ENCODE assay signal across 31 cellular contexts in the genomic region with DNA sequence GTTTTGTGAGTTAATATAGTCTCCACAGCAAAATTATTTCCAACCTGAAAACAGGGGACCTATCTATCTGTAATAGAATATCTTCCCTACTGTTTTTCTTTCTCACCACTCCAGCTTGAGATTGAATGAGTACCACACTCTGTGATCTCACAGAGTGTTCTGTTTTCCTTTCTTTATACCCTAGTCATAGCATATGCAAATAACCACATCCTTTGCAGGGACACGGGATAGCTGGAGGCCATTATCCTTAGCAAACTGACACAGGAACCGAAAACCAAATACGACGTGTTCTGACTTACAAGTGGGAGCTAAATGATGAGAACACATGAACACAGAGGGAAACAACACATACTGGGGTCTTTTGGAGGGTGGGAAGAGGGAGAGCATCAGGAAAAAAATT.
DNase-seq lines count a peak whose midpoint lies in the region; ATAC-seq and TF ChIP-seq lines count a peak whose summit lies in the region.
"Had no signal": no experiment of that assay in that cellular context is flagged by ENCODE, and none has a peak within 500 bp of the region (broad histone marks: within the 10 kb centered on the region; RNA-seq: fewer than 3 reads in every experiment).

No MANE protein-coding gene starts in this region.

- H3K4me1 ChIP-seq in IMR-90 (ENCODE audit: control insufficient read depth, insufficient read depth, low read length) (peaks cover 6% of the 10 kb centered on the region), PC-3 (ENCODE audit: insufficient read depth, low read length) (peaks cover 8% of the 10 kb centered on the region), foreskin keratinocyte (no peaks in the 10 kb centered on the region), right lobe of liver (no peaks in the 10 kb centered on the region)
- H3K4me1 ChIP-seq: BLaER1, testis, vagina had no signal

- no peak overlapping the region; the same call in 1 of the 2 replicates for H4K5ac ChIP-seq in IMR-90 (ENCODE audit: low read depth, low read length)

- TF ChIP-seq RAD21 in IMR-90 (IDR thresholded peaks at IDR 0.05; ENCODE audit: low read length), result no peak

- H2BK5ac ChIP-seq in IMR-90 (ENCODE audit: low read depth, low read length, poor library complexity, severe bottlenecking), result no peak overlapping the region

- no peak overlapping the region for H4K8ac ChIP-seq in IMR-90 (ENCODE audit: low read depth in 2 of 2, low read length in 2 of 2)

- no peak overlapping the region for H3K14ac ChIP-seq in IMR-90 (replicated peaks; ENCODE audit: low read depth, low read length)

- H3K4me2 ChIP-seq in IMR-90 (ENCODE audit: low read depth, low read length) (no peak overlapping the region), PC-3 (ENCODE audit: low read length) (no peak overlapping the region)
- H3K4me2 ChIP-seq: BLaER1, hepatocyte had no signal

- intact Hi-C loops in IMR-90 (cut with micrococcal nuclease), result no loop called here
- intact Hi-C loops in PC-3 (cut with micrococcal nuclease), result no loop called here
- intact Hi-C loops in right lobe of liver (cut with DNase I), result no loop called here

- H3K9me2 ChIP-seq in PC-3 (replicated peaks; ENCODE audit: low read length), result peaks cover 6% of the 10 kb centered on the region; the same call in 1 of the 2 replicates

- H3K79me1 ChIP-seq in IMR-90 (ENCODE audit: low read depth in 1 of 2, low read length in 2 of 2), result peaks cover 7% of the 10 kb centered on the region in 2 experiments; a peak in 3 of 4 replicates

- POLR2A ChIA-PET in IMR-90 (lab: Charles Lee; ENCODE audit: unreplicated experiment) (no interaction called here), PC-3 (lab: Charles Lee; ENCODE audit: unreplicated experiment) (no interaction called here)

- no peaks in the 10 kb centered on the region; the same call in 1 of the 2 replicates for H3K9me1 ChIP-seq in IMR-90 (ENCODE audit: insufficient read depth, low read length)

- no peaks in the 10 kb centered on the region for H3K79me2 ChIP-seq in PC-3 (ENCODE audit: low read length)
- H3K79me2 ChIP-seq: hepatocyte had no signal

- H2BK120ac ChIP-seq in IMR-90 (ENCODE audit: low read depth, low read length), result no peak overlapping the region

- H3K9ac ChIP-seq in IMR-90 (ENCODE audit: low read depth, low read length), result no peak overlapping the region
- H3K9ac ChIP-seq in PC-3 (ENCODE audit: low read length), result no peak overlapping the region
- H3K9ac ChIP-seq: BLaER1 had no signal

- H2AFZ ChIP-seq in IMR-90 (replicated peaks; ENCODE audit: low read length, poor library complexity) (no peak overlapping the region), PC-3 (ENCODE audit: low read length) (no peak overlapping the region)
- H2AFZ ChIP-seq: hepatocyte had no signal

- no peak overlapping the region for H2BK20ac ChIP-seq in IMR-90 (ENCODE audit: low read depth, low read length)

- H3K56ac ChIP-seq in IMR-90 (ENCODE audit: extremely low read depth, insufficient read depth, low read length), result no peak overlapping the region

- TF ChIP-seq CTCF in IMR-90 (conservative IDR thresholded peaks at IDR 0.05; ENCODE audit: low read depth, low read length), result no peak
- no peak for TF ChIP-seq CTCF in PC-3 (conservative IDR thresholded peaks at IDR 0.05; ENCODE audit: low read depth, low read length)
- TF ChIP-seq CTCF in foreskin keratinocyte (conservative IDR thresholded peaks at IDR 0.05), result no peak
- no peak for TF ChIP-seq CTCF in right lobe of liver (IDR thresholded peaks at IDR 0.05)

- H3K4me3 ChIP-seq in IMR-90 (ENCODE audit: insufficient read depth, low read depth, low read length) (no peak overlapping the region), PC-3 (ENCODE audit: low read length) (no peak overlapping the region), right lobe of liver (no peak overlapping the region)
- H3K4me3 ChIP-seq: BLaER1, hepatocyte, SK-N-MC, testis, vagina had no signal

- H3K36me3 ChIP-seq in IMR-90 (ENCODE audit: control insufficient read depth, insufficient read depth, low read length) (no peaks in the 10 kb centered on the region), PC-3 (ENCODE audit: low read depth, low read length) (no peaks in the 10 kb centered on the region), right lobe of liver (no peaks in the 10 kb centered on the region)
- H3K36me3 ChIP-seq: BLaER1, vagina had no signal

- H3K27ac ChIP-seq in IMR-90 (ENCODE audit: insufficient read depth, low read length) (no peak overlapping the region), PC-3 (ENCODE audit: low read length) (peak overlapping the region; percentile 17; the same call in 1 of the 2 replicates), foreskin keratinocyte (no peak overlapping the region), right lobe of liver (no peak overlapping the region)
- H3K27ac ChIP-seq: BLaER1, hepatocyte, SK-N-MC, testis, vagina had no signal

- H2AK5ac ChIP-seq in IMR-90 (ENCODE audit: low read depth, low read length), result no peak overlapping the region

- H3K4ac ChIP-seq in IMR-90 (ENCODE audit: low read depth, low read length), result 0 out of 2 replicates have a peak overlapping the region, but pooled peaks have one; percentile 20

- no peak overlapping the region for H4K91ac ChIP-seq in IMR-90 (ENCODE audit: insufficient read depth, low read depth, low read length)

- H3K18ac ChIP-seq in IMR-90 (ENCODE audit: low read depth, low read length), result peak overlapping the region; percentile 58; the same call in 1 of the 2 replicates

- H3F3A ChIP-seq in PC-3 (ENCODE audit: low read length, unreplicated experiment), result no peaks in the 10 kb centered on the region

- peak; percentile 65 for DNase-seq in Daoy (ENCODE audit: low read depth)
- DNase-seq in IMR-90, result peak; percentile 37
- peak; percentile 73 for DNase-seq in PC-3
- DNase-seq in foreskin keratinocyte, result no peak
- DNase-seq in right lobe of liver, result no peak
- DNase-seq in pons (ENCODE audit: low spot score), result no peak
- DNase-seq in D341Med (ENCODE audit: low spot score), result no peak
- DNase-seq: activated CD4-positive, alpha-beta T cell treated with anti-CD3 and anti-CD28 coated beads, Interleukin-2, amount 10 ng/mL, durations not matched to agents 24 days and 14 days; activated naive CD4-positive, alpha-beta T cell; activated T-cell treated with anti-CD3 and anti-CD28 coated beads, Interleukin-2, amount 50 U/mL, for 4 hours; DND-41; HCEC 1CT; immature natural killer cell; naive thymus-derived CD4-positive, alpha-beta T cell; NCI-H1092; NCI-H2029; NCI-H524 treated with DMSO at 0.1 percent for 48 hours; nucleus accumbens; retina; RPMI8226; stimulated activated CD4-positive, alpha-beta T cell treated with anti-CD3 and anti-CD28 coated beads, Interleukin-4, amount 100 ng/mL, for 4 hours; stimulated activated naive CD4-positive, alpha-beta T cell; T-helper 17 cell; testis had no signal

- dilution Hi-C loops in IMR-90 (cut with HindIII; ENCODE audit: low sequenced_read_pairs, unreplicated experiment), result no loop called here

- TF ChIP-seq POLR2A in IMR-90 (IDR thresholded peaks at IDR 0.05; ENCODE audit: low read depth, low read length) (no peak), right lobe of liver (IDR thresholded peaks at IDR 0.05) (no peak)

- H4K20me1 ChIP-seq in IMR-90 (ENCODE audit: insufficient read depth, low read length), result no peaks in the 10 kb centered on the region
- no peaks in the 10 kb centered on the region for H4K20me1 ChIP-seq in PC-3 (ENCODE audit: low read length)
- H4K20me1 ChIP-seq: BLaER1 had no signal

- no peaks in the 10 kb centered on the region for H3K9me3 ChIP-seq in IMR-90 (ENCODE audit: control insufficient read depth, insufficient read depth, low read length)
- H3K9me3 ChIP-seq in PC-3 (ENCODE audit: low read length), result no peaks in the 10 kb centered on the region
- no peaks in the 10 kb centered on the region for H3K9me3 ChIP-seq in right lobe of liver
- H3K9me3 ChIP-seq: testis, vagina had no signal

- BruUV-seq in IMR-90 (replicated peaks; lab: Mats Ljungman, UMichigan), result no TSS peak
- no TSS peak for BruUV-seq in PC-3 (replicated peaks; lab: Mats Ljungman, UMichigan)

- no peaks in the 10 kb centered on the region for H3K27me3 ChIP-seq in IMR-90 (ENCODE audit: control insufficient read depth, insufficient read depth, low read length)
- no peaks in the 10 kb centered on the region for H3K27me3 ChIP-seq in PC-3 (ENCODE audit: low read length)
- H3K27me3 ChIP-seq in foreskin keratinocyte, result no peaks in the 10 kb centered on the region
- no peaks in the 10 kb centered on the region for H3K27me3 ChIP-seq in right lobe of liver
- H3K27me3 ChIP-seq: BLaER1, hepatocyte, testis, vagina had no signal

- no CpG with 5 or more reads among the region's 4 CpGs for WGBS in IMR-90 (ENCODE audit: extremely low coverage in 2 of 2, insufficient read length in 1 of 2), 2 experiments
- WGBS in right lobe of liver (ENCODE audit: insufficient coverage, low coverage, low lambda C conversion rate, missing lambda C conversion rate), result 40% methylated on average over 4 of the region's 4 CpGs

- ATAC-seq in IMR-90 (ENCODE audit: low read depth), result no peak
- peak; percentile 99 for ATAC-seq in PC-3
- peak; percentile 54 for ATAC-seq in foreskin keratinocyte
- ATAC-seq in right lobe of liver, result no peak
- ATAC-seq in HG03097 (IDR thresholded peaks at IDR 0.05; ENCODE audit: low FRiP score, unreplicated experiment), result no peak
- ATAC-seq: activated T-cell treated with anti-CD3 and anti-CD28 coated beads, Interleukin-2, amount 50 U/mL, for 4 hours; HepG2; left lobe of liver; naive thymus-derived CD4-positive, alpha-beta T cell; T-helper 17 cell had no signal

- no peak overlapping the region for H2BK15ac ChIP-seq in IMR-90 (ENCODE audit: low read depth, low read length)

- in situ Hi-C loops in IMR-90 (cut with MboI; ENCODE audit: low sequenced_read_pairs), result no loop called here

- no peak overlapping the region for H2AK9ac ChIP-seq in IMR-90 (replicated peaks; ENCODE audit: low read depth, low read length, poor library complexity)

- CTCF ChIA-PET in IMR-90 (lab: Yijun Ruan, JAX), result interaction anchor here (0.8 to 1.3 kb wide), 2 partner anchors 17 to 327 kb away, joined by 3 read pairs; no protein-coding TSS in a partner anchor
- CTCF ChIA-PET in PC-3 (lab: Charles Lee), result interaction anchor here (1.6 kb wide), 1 partner anchor 314 kb away, joined by 4 read pairs; no protein-coding TSS in a partner anchor

- no peak overlapping the region for H3K23ac ChIP-seq in IMR-90 (ENCODE audit: low read depth, low read length)

TF ChIP-seq in IMR-90, 13 proteins besides CTCF, POLR2A, EP300 and RAD21 (continues in another document):
- TF ChIP-seq MAFK (IDR thresholded peaks at IDR 0.05; ENCODE audit: low read depth, low read length), result no peak
- TF ChIP-seq SMC3 (IDR thresholded peaks at IDR 0.05; ENCODE audit: low read depth, low read length), result no peak
- no peak for TF ChIP-seq BHLHE40 (IDR thresholded peaks at IDR 0.05; ENCODE audit: low read depth, low read length)
- TF ChIP-seq USF2 (IDR thresholded peaks at IDR 0.05; ENCODE audit: low read depth, low read length), result no peak
- no peak for TF ChIP-seq FOS (IDR thresholded peaks at IDR 0.05; ENCODE audit: low read depth, low read length)

Comparison
In these comparisons a context has a peak if more than half of its experiments do, and no peak if none do; other contexts are left out.
1. DNase-seq: peak in Daoy (single experiment), IMR-90 (single experiment) and PC-3 (single experiment); none in foreskin keratinocyte (0 of 2), right lobe of liver (0 of 3), pons (single experiment) and D341Med (single experiment).
2. ATAC-seq: peak in PC-3 (single experiment) and foreskin keratinocyte (single experiment); none in IMR-90 (single experiment), right lobe of liver (0 of 4) and HG03097 (single experiment).